Comparison of ENCODE assay signal across 9 cellular contexts in the genomic region with DNA sequence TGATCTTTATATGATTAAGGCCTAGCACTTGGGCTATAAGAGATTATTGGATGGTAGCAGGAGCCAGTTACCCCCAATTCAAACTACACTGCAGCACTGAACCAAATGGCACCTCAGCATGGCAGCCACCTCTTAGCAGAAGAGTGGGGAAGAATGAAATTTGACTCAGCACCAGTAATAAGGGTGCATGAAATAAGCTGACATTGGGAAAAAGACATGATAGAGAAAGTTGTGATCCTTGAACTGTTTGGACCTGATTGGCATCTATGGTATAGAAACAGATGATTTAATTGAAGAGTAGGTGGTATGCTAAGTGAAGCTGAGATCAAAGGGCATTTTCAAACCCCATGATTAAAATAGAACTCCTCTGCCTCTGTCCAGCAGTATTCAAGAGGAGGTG.
"Had no signal": no experiment of that assay in that cellular context is flagged by ENCODE, and none has a peak within 500 bp of the region (broad histone marks: within the 10 kb centered on the region; RNA-seq: fewer than 3 reads in every experiment).

No MANE protein-coding gene starts in this region.

- H3K4me3 ChIP-seq: GM23248, HAP-1 had no signal

- ATAC-seq: HCT116 had no signal

- H3K4me1 ChIP-seq: HAP-1 had no signal

- H3K27ac ChIP-seq: GM23248, KMS-11 had no signal

- DNase-seq: GM23248, GOT3, H7, HFFc6, IMR-90, KBM-7 had no signal

- H3K4me2 ChIP-seq: KMS-11 had no signal
